13 cellular contexts compared by ENCODE assay signal in genomic region chr5:446066-446725, GRCh38. TPM values are rescaled to one million over a fixed set of nuclear protein-coding genes. Genes with fewer than 3 reads are reported as not detected.
DNase-seq lines count a peak whose midpoint lies in the region; ATAC-seq and TF ChIP-seq lines count a peak whose summit lies in the region.
"Had no signal": no experiment of that assay in that cellular context is flagged by ENCODE, and none has a peak within 500 bp of the region (broad histone marks: within the 10 kb centered on the region; RNA-seq: fewer than 3 reads in every experiment).

No MANE protein-coding gene starts in this region.

- H3K9me3 ChIP-seq in testis: no peaks in the 10 kb centered on the region

- ATAC-seq in left lobe of liver (no peak), foreskin keratinocyte (no peak)
- ATAC-seq: stimulated activated naive CD8-positive, alpha-beta T cell treated with anti-CD3 and anti-CD28 coated beads, Interleukin-15, amount 100 ng/mL, for 72 hours had no signal

- H3K27ac ChIP-seq in testis (no peak overlapping the region), foreskin keratinocyte (no peak overlapping the region)
- H3K27ac ChIP-seq: hepatocyte, left ventricle myocardium inferior had no signal

- peak overlapping the region; percentile 32 for H3K4me3 Mint-ChIP-seq in activated naive CD8-positive, alpha-beta T cell
- no peak overlapping the region for H3K4me3 Mint-ChIP-seq in activated naive CD8-positive, alpha-beta T cell treated with anti-CD3 and anti-CD28 coated beads for 36 hours
- H3K4me3 Mint-ChIP-seq in HFFc6: no peak overlapping the region; the same call in 1 of the 2 replicates
- H3K4me3 Mint-ChIP-seq: dendritic cell treated with granulocyte-macrophage colony-stimulating factor and Interleukin-4, amounts not matched to agents 40 ng/mL and 50 ng/mL, for 4 days; stimulated activated naive CD8-positive, alpha-beta T cell treated with anti-CD3 and anti-CD28 coated beads, Interleukin-15, amount 100 ng/mL, for 72 hours had no signal

- no peak overlapping the region for H3K4me3 ChIP-seq in testis
- H3K4me3 ChIP-seq: hepatocyte, left ventricle myocardium inferior, MG63 had no signal

- H3K4me1 Mint-ChIP-seq in activated naive CD8-positive, alpha-beta T cell (ENCODE audit: low read depth): peaks cover 40% of the 10 kb centered on the region
- H3K4me1 Mint-ChIP-seq in activated naive CD8-positive, alpha-beta T cell treated with anti-CD3 and anti-CD28 coated beads for 36 hours: peaks cover 37% of the 10 kb centered on the region
- peaks cover 29% of the 10 kb centered on the region for H3K4me1 Mint-ChIP-seq in HFFc6 (ENCODE audit: low read depth)

- H3K4me1 ChIP-seq in testis (peaks cover 27% of the 10 kb centered on the region), foreskin keratinocyte (peaks cover 6% of the 10 kb centered on the region)

- no peaks in the 10 kb centered on the region for H3K9me3 Mint-ChIP-seq in activated naive CD8-positive, alpha-beta T cell (ENCODE audit: low read depth)
- peaks cover 9% of the 10 kb centered on the region for H3K9me3 Mint-ChIP-seq in activated naive CD8-positive, alpha-beta T cell treated with anti-CD3 and anti-CD28 coated beads for 36 hours
- no peaks in the 10 kb centered on the region for H3K9me3 Mint-ChIP-seq in HFFc6
- H3K9me3 Mint-ChIP-seq: stimulated activated naive CD8-positive, alpha-beta T cell treated with anti-CD3 and anti-CD28 coated beads, Interleukin-15, amount 100 ng/mL, for 72 hours had no signal

- WGBS in testis, 2 donors: 83 to 84% methylated on average over 9 to 15 of the region's 15 CpGs

- DNase-seq in activated naive CD8-positive, alpha-beta T cell treated with anti-CD3 and anti-CD28 coated beads for 36 hours: no peak
- DNase-seq in HFFc6 (no peak), left lobe of liver (ENCODE audit: low spot score) (peak; percentile 29), testis (peak; percentile 8), foreskin keratinocyte (no peak), NK-92 (lab: John Stamatoyannopoulos, UW; ENCODE audit: unreplicated experiment) (no peak), iPS-NIHi7 (ENCODE audit: extremely low spot score) (no peak)
- DNase-seq: MG63; stimulated activated naive CD8-positive, alpha-beta T cell treated with anti-CD3 and anti-CD28 coated beads, Interleukin-15, amount 100 ng/mL, for 72 hours had no signal

- no peak for TF ChIP-seq CTCF in HFFc6 (IDR thresholded peaks at IDR 0.05)
- TF ChIP-seq CTCF in testis (IDR thresholded peaks at IDR 0.05): no peak
- no peak for TF ChIP-seq CTCF in foreskin keratinocyte (conservative IDR thresholded peaks at IDR 0.05)

- intact Hi-C loops in testis (cut with DNase I; ENCODE audit: low total_unique reads): no loop called here

- H3K36me3 Mint-ChIP-seq in activated naive CD8-positive, alpha-beta T cell: peaks cover 31% of the 10 kb centered on the region
- peaks cover 58% of the 10 kb centered on the region for H3K36me3 Mint-ChIP-seq in activated naive CD8-positive, alpha-beta T cell treated with anti-CD3 and anti-CD28 coated beads for 36 hours
- H3K36me3 Mint-ChIP-seq in HFFc6 (ENCODE audit: low read depth): peaks cover 45% of the 10 kb centered on the region

- H3K27me3 ChIP-seq in testis: no peaks in the 10 kb centered on the region
- H3K27me3 ChIP-seq in foreskin keratinocyte: no peaks in the 10 kb centered on the region
- H3K27me3 ChIP-seq: hepatocyte, MG63 had no signal

- H3K27me3 Mint-ChIP-seq in activated naive CD8-positive, alpha-beta T cell: no peaks in the 10 kb centered on the region
- no peaks in the 10 kb centered on the region for H3K27me3 Mint-ChIP-seq in activated naive CD8-positive, alpha-beta T cell treated with anti-CD3 and anti-CD28 coated beads for 36 hours
- H3K27me3 Mint-ChIP-seq in HFFc6 (ENCODE audit: insufficient read depth): peaks cover 8% of the 10 kb centered on the region
- H3K27me3 Mint-ChIP-seq: dendritic cell treated with granulocyte-macrophage colony-stimulating factor and Interleukin-4, amounts not matched to agents 40 ng/mL and 50 ng/mL, for 4 days; stimulated activated naive CD8-positive, alpha-beta T cell treated with anti-CD3 and anti-CD28 coated beads, Interleukin-15, amount 100 ng/mL, for 72 hours had no signal

- H3K27ac Mint-ChIP-seq in activated naive CD8-positive, alpha-beta T cell: peak overlapping the region; percentile 41
- no peak overlapping the region for H3K27ac Mint-ChIP-seq in activated naive CD8-positive, alpha-beta T cell treated with anti-CD3 and anti-CD28 coated beads for 36 hours
- peak overlapping the region; percentile 41 for H3K27ac Mint-ChIP-seq in HFFc6

- H3K36me3 ChIP-seq in testis (ENCODE audit: low read depth, missing control alignments): no peaks in the 10 kb centered on the region

- no peak for TF ChIP-seq POLR2A in testis (IDR thresholded peaks at IDR 0.05)

RNA-seq across cellular contexts. Expression of gene EXOC3, which starts 3.2 kb away (rescaled TPM):
- total RNA-seq in activated naive CD8-positive, alpha-beta T cell treated with anti-CD3 and anti-CD28 coated beads for 36 hours: 10 to 100 TPM; 58.2 to 61.2 TPM
- total RNA-seq in HFFc6 (2021; fragmentation: NEBNext Ultra II Directional; extraction: Animal tissue kit (Norgen Biotek cat#: 25700)): 10 to 100 TPM; 46.8 to 54.1 (median 50.3) TPM
- 25.7 TPM for total RNA-seq in left lobe of liver
- total RNA-seq in testis: 100 to 1,000 TPM; 120 to 122 TPM
- 111 TPM for polyA plus RNA-seq in testis (ENCODE audit: insufficient read depth, low read depth, low replicate concordance)
- total RNA-seq in foreskin keratinocyte: 22.0 and 23.1 TPM in 2 replicates
- 15.3 and 16.1 TPM in 2 replicates for polyA plus RNA-seq in foreskin keratinocyte

Comparison
In these comparisons a context has a peak if more than half of its experiments do, and no peak if none do; other contexts are left out.
1. DNase-seq: peak in left lobe of liver (single experiment) and testis (single experiment); none in activated naive CD8-positive, alpha-beta T cell treated with anti-CD3 and anti-CD28 coated beads for 36 hours (single experiment), HFFc6 (single experiment), foreskin keratinocyte (0 of 2), NK-92 (single experiment) and iPS-NIHi7 (single experiment).